In the genomic region with DNA sequence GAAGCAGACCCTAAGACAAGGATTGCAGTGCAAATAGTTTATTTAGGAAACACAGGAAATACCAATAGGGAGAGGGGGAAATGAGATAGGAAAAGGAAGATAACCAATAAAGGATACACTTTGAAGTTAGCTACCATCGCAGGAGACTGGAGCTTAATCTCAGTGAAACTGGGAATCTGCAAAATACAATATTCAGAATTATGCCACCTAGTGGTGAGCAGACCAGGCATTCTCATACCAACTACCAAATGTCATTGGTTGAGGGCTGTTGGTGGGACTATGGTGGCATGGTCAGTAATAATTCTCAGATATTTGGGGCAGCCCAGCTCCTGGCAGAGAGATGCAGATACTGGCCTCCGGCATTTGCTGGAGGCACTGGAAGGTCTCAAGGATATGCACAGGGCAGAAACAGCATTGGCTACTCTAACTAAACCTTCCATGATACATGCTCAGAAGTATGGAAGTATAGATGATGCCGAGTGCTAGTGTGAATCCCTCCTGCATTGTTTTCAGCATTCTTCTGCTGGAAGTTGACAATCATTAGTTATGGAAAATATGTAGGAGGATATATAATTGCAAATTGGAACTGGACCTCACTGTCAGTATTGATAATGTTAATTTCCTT, we compare ENCODE assay signal across 8 cellular contexts. TPM values are rescaled to one million over a fixed set of nuclear protein-coding genes. Genes with fewer than 3 reads are reported as not detected.
DNase-seq lines count a peak whose midpoint lies in the region; ATAC-seq and TF ChIP-seq lines count a peak whose summit lies in the region.

No MANE protein-coding gene starts in this region.

- no peaks in the 10 kb centered on the region for H3K9me3 Mint-ChIP-seq in chondrocyte (ENCODE audit: low read depth)

- POLR2A ChIA-PET in AG04449 (lab: Yijun Ruan, JAX): no interaction called here

- ATAC-seq in GM19467 (IDR thresholded peaks at IDR 0.05; ENCODE audit: unreplicated experiment) (no peak), GM18520 (IDR thresholded peaks at IDR 0.05; ENCODE audit: unreplicated experiment) (no peak)

- no peaks in the 10 kb centered on the region for H3K27me3 Mint-ChIP-seq in chondrocyte (ENCODE audit: low read depth)

- H3K27ac Mint-ChIP-seq in chondrocyte (ENCODE audit: unreplicated experiment): no peak overlapping the region

- CTCF ChIA-PET in AG04449 (lab: Yijun Ruan, JAX): interaction anchor here (0.7 to 4.3 kb wide), 20 partner anchors 8 to 294 kb away, joined by 3 to 32 read pairs (median 6); a partner anchor contains a TSS

- H3K4me3 Mint-ChIP-seq in chondrocyte (ENCODE audit: unreplicated experiment): no peak overlapping the region

- peak; percentile 45 for TF ChIP-seq CTCF in AG04449 (IDR thresholded peaks at IDR 0.05; ENCODE audit: insufficient read depth, low read length, missing control alignments)
- peak; percentile 84 for TF ChIP-seq CTCF in chondrocyte (IDR thresholded peaks at IDR 0.05)

- DNase-seq in AG04449 (ENCODE audit: low read depth, low spot score): no peak
- DNase-seq in Daoy (ENCODE audit: low read depth): peak; percentile 16
- DNase-seq in NCI-H748 treated with DMSO at 0.1 percent for 48 hours (lab: John Stamatoyannopoulos, UW): peak; percentile 86
- DNase-seq in chondrocyte (ENCODE audit: low spot score): no peak
- DNase-seq in midbrain (lab: John Stamatoyannopoulos, UW): peak; percentile 49
- DNase-seq in NCI-H345 treated with DMSO at 0.1 percent for 48 hours (lab: John Stamatoyannopoulos, UW; ENCODE audit: unreplicated experiment): no peak

- H3K36me3 Mint-ChIP-seq in chondrocyte (ENCODE audit: low read depth): no peaks in the 10 kb centered on the region

- H3K4me1 Mint-ChIP-seq in chondrocyte (ENCODE audit: low read depth): peaks cover 1% of the 10 kb centered on the region

- H3K4me3 ChIP-seq in AG04449 (ENCODE audit: low read depth, low read length): no peak overlapping the region

RNA-seq across cellular contexts. Expression of a gene that starts 11.8 kb away (rescaled TPM):
- total RNA-seq in Daoy (2014; rRNA removed; shearing (Covaris generic)): 4.8 and 8.5 TPM in 2 replicates
- total RNA-seq in chondrocyte: 7.4 to 13.4 TPM (median 11.9 TPM) in 3 replicates

RNA-seq across cellular contexts. Expression of a gene that starts 38.6 kb away (rescaled TPM):
- total RNA-seq in Daoy (2014; rRNA removed; shearing (Covaris generic)): 5.3 and 9.3 TPM in 2 replicates
- 4.5 to 4.9 TPM (median 4.5 TPM) in 3 replicates for total RNA-seq in chondrocyte

Comparison
In these comparisons a context has a peak if more than half of its experiments do, and no peak if none do; other contexts are left out.
1. DNase-seq: peak in Daoy (single experiment), NCI-H748 treated with DMSO at 0.1 percent for 48 hours (single experiment) and midbrain (single experiment); none in AG04449 (single experiment), chondrocyte (single experiment) and NCI-H345 treated with DMSO at 0.1 percent for 48 hours (single experiment).